In genomic region chr12:32897276-32897615, GRCh38 we compare ENCODE assay signal across 9 cellular contexts. TPM values are rescaled to one million over a fixed set of nuclear protein-coding genes. Genes with fewer than 3 reads are reported as not detected.
A peak's percentile ranks its signal among the peaks of the same experiment; 100 is the strongest.
DNase-seq lines count a peak whose midpoint lies in the region; ATAC-seq lines count a peak whose summit lies in the region.
"Had no signal": no experiment of that assay in that cellular context is flagged by ENCODE, and none has a peak within 500 bp of the region (broad histone marks: within the 10 kb centered on the region; RNA-seq: fewer than 3 reads in every experiment).

No MANE protein-coding gene starts in this region.

- peaks cover 30 to 36% of the 10 kb centered on the region in 2 donors for H3K27me3 Mint-ChIP-seq in natural killer cell treated with Interleukin-12 subunit alpha and Interleukin-12 subunit beta and Interleukin-15 and Interleukin-18, amount 100 ng/mL, for 72 hours

- no peaks in the 10 kb centered on the region for H3K9me3 Mint-ChIP-seq in natural killer cell treated with Interleukin-12 subunit alpha and Interleukin-12 subunit beta and Interleukin-15 and Interleukin-18, amount 100 ng/mL, for 72 hours

- H3K27me3 ChIP-seq in BLaER1 = no peaks in the 10 kb centered on the region
- H3K27me3 ChIP-seq in MG63 = peaks cover 6% of the 10 kb centered on the region
- peaks cover 31% of the 10 kb centered on the region for H3K27me3 ChIP-seq in ectodermal cell (ENCODE audit: control insufficient read depth, insufficient read depth, low read length, poor library complexity, severe bottlenecking)

- peak overlapping the region; percentile 79 for H3K4me2 ChIP-seq in BLaER1

- peak overlapping the region; percentile 48 for H3K4me3 Mint-ChIP-seq in natural killer cell treated with Interleukin-12 subunit alpha and Interleukin-12 subunit beta and Interleukin-15 and Interleukin-18, amount 100 ng/mL, for 72 hours

- peak overlapping the region; percentile 41; the same call in 1 of the 2 replicates for H3K9ac ChIP-seq in BLaER1

- no peaks in the 10 kb centered on the region for H4K20me1 ChIP-seq in BLaER1

- H3K4me1 ChIP-seq in BLaER1 = no peaks in the 10 kb centered on the region
- H3K4me1 ChIP-seq in ectodermal cell (ENCODE audit: control insufficient read depth, insufficient read depth, low read length) = no peaks in the 10 kb centered on the region

- H3K36me3 ChIP-seq in BLaER1 (no peaks in the 10 kb centered on the region), MG63 (no peaks in the 10 kb centered on the region), ectodermal cell (ENCODE audit: control insufficient read depth, insufficient read depth, low read length) (no peaks in the 10 kb centered on the region)

- peaks cover 5% of the 10 kb centered on the region for H3K36me3 Mint-ChIP-seq in natural killer cell treated with Interleukin-12 subunit alpha and Interleukin-12 subunit beta and Interleukin-15 and Interleukin-18, amount 100 ng/mL, for 72 hours

- ATAC-seq in natural killer cell treated with Interleukin-12 subunit alpha and Interleukin-12 subunit beta and Interleukin-15 and Interleukin-18, amount 100 ng/mL, for 72 hours = no peak
- ATAC-seq in HG02759 (IDR thresholded peaks at IDR 0.05; ENCODE audit: unreplicated experiment) = no peak

- H3K27ac ChIP-seq in BLaER1 (0 out of 2 replicates have a peak overlapping the region, but pooled peaks have one; percentile 22), ectodermal cell (ENCODE audit: insufficient read depth, low read depth, low read length, poor library complexity, severe bottlenecking) (no peak overlapping the region)

- no peaks in the 10 kb centered on the region for H3K9me3 ChIP-seq in BLaER1
- no peaks in the 10 kb centered on the region for H3K9me3 ChIP-seq in MG63
- H3K9me3 ChIP-seq in ectodermal cell (ENCODE audit: control insufficient read depth, low read length) = no peaks in the 10 kb centered on the region
- H3K9me3 ChIP-seq: mucosa of descending colon had no signal

- DNase-seq in MG63 (no peak), islet precursor cell (no peak), NCI-H146 (lab: John Stamatoyannopoulos, UW) (no peak)
- no peak for DNase-seq in natural killer cell treated with Interleukin-12 subunit alpha and Interleukin-12 subunit beta and Interleukin-15 and Interleukin-18, amount 100 ng/mL, for 72 hours (ENCODE audit: low spot score)
- DNase-seq in stimulated activated CD8-positive, alpha-beta memory T cell treated with anti-CD3 and anti-CD28 coated beads, Interleukin-4, amount 100 ng/mL, for 48 hours = no peak

- H3K4me3 ChIP-seq in BLaER1 = peak overlapping the region; percentile 71
- peak overlapping the region; percentile 58 for H3K4me3 ChIP-seq in MG63
- peak overlapping the region; percentile 60 for H3K4me3 ChIP-seq in ectodermal cell (ENCODE audit: insufficient read depth, low read depth, low read length)

- H3K27ac Mint-ChIP-seq in natural killer cell treated with Interleukin-12 subunit alpha and Interleukin-12 subunit beta and Interleukin-15 and Interleukin-18, amount 100 ng/mL, for 72 hours = no peak overlapping the region

- peaks cover 10 to 14% of the 10 kb centered on the region in 2 donors for H3K4me1 Mint-ChIP-seq in natural killer cell treated with Interleukin-12 subunit alpha and Interleukin-12 subunit beta and Interleukin-15 and Interleukin-18, amount 100 ng/mL, for 72 hours (ENCODE audit: low read depth in 2 of 2)

- WGBS in ectodermal cell, 2 experiments = 22% methylated on average over 6 of the region's 6 CpGs

RNA-seq across cellular contexts. Expression of gene PKP2, which starts 0.7 kb away (rescaled TPM):
- total RNA-seq in MG63 (2014; rRNA removed; shearing (Covaris generic); ENCODE audit: low replicate concordance) = 7.4 and 10.6 TPM in 2 replicates
- 8.4 TPM for polyA plus RNA-seq in ectodermal cell (2013, experiment 1 of 4)
- polyA plus RNA-seq in ectodermal cell (2013, experiment 2 of 4) = 8.4 TPM
- 8.2 TPM for polyA plus RNA-seq in ectodermal cell (2013, experiment 3 of 4)
- polyA plus RNA-seq in ectodermal cell (2013, experiment 4 of 4) = 7.4 TPM
- under 1 TPM; 0.07 to 0.25 TPM for total RNA-seq in natural killer cell treated with Interleukin-12 subunit alpha and Interleukin-12 subunit beta and Interleukin-15 and Interleukin-18, amount 100 ng/mL, for 72 hours
